In the genomic region with DNA sequence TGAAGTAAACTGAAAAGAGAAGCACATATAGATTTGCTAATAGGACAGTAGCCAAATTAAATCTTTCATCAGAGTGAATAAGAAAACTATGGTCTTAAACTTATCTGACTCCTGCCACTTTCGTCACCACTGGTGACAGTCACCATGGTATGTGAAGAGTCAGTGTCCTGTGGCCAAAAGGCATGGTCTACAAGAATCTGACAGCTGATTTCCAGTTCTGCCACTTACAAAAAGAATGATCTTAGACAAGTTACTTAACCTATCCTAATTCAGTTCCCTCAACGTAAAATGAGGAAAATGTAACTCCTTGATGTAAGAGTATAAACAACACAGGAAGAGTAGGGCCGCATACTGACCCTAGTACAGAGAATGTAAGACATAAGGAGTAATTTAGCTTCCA, we compare ENCODE assay signal across 20 cellular contexts.
DNase-seq lines count a peak whose midpoint lies in the region; ATAC-seq, FAIRE-seq and TF ChIP-seq lines count a peak whose summit lies in the region.
"Had no signal": no experiment of that assay in that cellular context is flagged by ENCODE, and none has a peak within 500 bp of the region (broad histone marks: within the 10 kb centered on the region; RNA-seq: fewer than 3 reads in every experiment).

No MANE protein-coding gene starts in this region.

- no peak overlapping the region for H2AK5ac ChIP-seq in trophoblast cell (ENCODE audit: low read length)

- H3K79me2 ChIP-seq in trophoblast cell (ENCODE audit: control insufficient read depth, insufficient read depth, low read length, poor library complexity): no peaks in the 10 kb centered on the region

- no peak overlapping the region for H3K4me2 ChIP-seq in trophoblast cell (ENCODE audit: low read length)

- H3K27ac ChIP-seq in dorsolateral prefrontal cortex: peak overlapping the region in 51 of 59 donors; percentile 0 to 86 (median 69)
- H3K27ac ChIP-seq in trophoblast cell (ENCODE audit: low read depth, low read length): no peak overlapping the region
- H3K27ac ChIP-seq in tibial artery: peak overlapping the region; percentile 78 to 82
- H3K27ac ChIP-seq: SK-N-MC had no signal

- no peak overlapping the region for H2BK5ac ChIP-seq in trophoblast cell (ENCODE audit: low read depth, low read length, poor library complexity)

- H3K4ac ChIP-seq in trophoblast cell (ENCODE audit: low read depth, low read length): no peak overlapping the region

- no peak overlapping the region for H3K18ac ChIP-seq in trophoblast cell (ENCODE audit: low read length)

- no CpG with 5 or more reads among the region's 3 CpGs for WGBS in trophoblast cell (ENCODE audit: extremely low coverage, insufficient coverage, insufficient read length)

- peaks cover 25% of the 10 kb centered on the region for H3K36me3 Mint-ChIP-seq in mesothelial cell of epicardium
- H3K36me3 Mint-ChIP-seq: CD8-positive, alpha-beta memory T cell had no signal

- no peak overlapping the region for H3K4me3 Mint-ChIP-seq in mesothelial cell of epicardium
- H3K4me3 Mint-ChIP-seq: activated naive CD8-positive, alpha-beta T cell treated with anti-CD3 and anti-CD28 coated beads, Interleukin-2, amount 50 U/mL, for 24 hours; activated T-helper 17 cell treated with anti-CD3 and anti-CD28 coated beads, Interleukin-2, amount 50 U/mL, for 72 hours; CD8-positive, alpha-beta memory T cell; central memory CD8-positive, alpha-beta T cell had no signal

- H3K9me3 ChIP-seq in trophoblast cell (ENCODE audit: insufficient read depth, low read depth, low read length) (no peaks in the 10 kb centered on the region), tibial artery (no peaks in the 10 kb centered on the region)

- H3K27me3 Mint-ChIP-seq in mesothelial cell of epicardium (ENCODE audit: low read depth): no peaks in the 10 kb centered on the region
- H3K27me3 Mint-ChIP-seq: activated naive CD8-positive, alpha-beta T cell treated with anti-CD3 and anti-CD28 coated beads, Interleukin-2, amount 50 U/mL, for 24 hours; activated T-helper 17 cell treated with anti-CD3 and anti-CD28 coated beads, Interleukin-2, amount 50 U/mL, for 72 hours; central memory CD8-positive, alpha-beta T cell had no signal

- H3K9ac ChIP-seq in trophoblast cell (ENCODE audit: low read length): no peak overlapping the region

- no peak overlapping the region for H2BK12ac ChIP-seq in trophoblast cell (ENCODE audit: low read length)

- H3K79me1 ChIP-seq in trophoblast cell (ENCODE audit: low read length): no peaks in the 10 kb centered on the region

- H4K91ac ChIP-seq in trophoblast cell (ENCODE audit: low read depth, low read length): no peak overlapping the region

- H3K36me3 ChIP-seq in trophoblast cell (ENCODE audit: control insufficient read depth in 1 of 2, insufficient read depth in 2 of 2, low read length in 2 of 2): no peaks in the 10 kb centered on the region
- H3K36me3 ChIP-seq in tibial artery: peaks cover 2 to 13% (median 3%) of the 10 kb centered on the region in 3 donors

- H3K9me3 Mint-ChIP-seq in mesothelial cell of epicardium: peaks cover 6% of the 10 kb centered on the region
- H3K9me3 Mint-ChIP-seq: activated T-helper 17 cell treated with anti-CD3 and anti-CD28 coated beads, Interleukin-2, amount 50 U/mL, for 72 hours had no signal

- H2BK120ac ChIP-seq in trophoblast cell (ENCODE audit: insufficient read depth, low read length, poor library complexity): no peak overlapping the region

- FAIRE-seq in HTR-8/SVneo (lab: Jason Lieb, UNC): peak; percentile 78
- FAIRE-seq: H1 had no signal

- no peak for ATAC-seq in GM21381 (IDR thresholded peaks at IDR 0.05; ENCODE audit: unreplicated experiment)
- no peak for ATAC-seq in GM18870 (IDR thresholded peaks at IDR 0.05; ENCODE audit: unreplicated experiment)
- ATAC-seq: activated naive CD8-positive, alpha-beta T cell treated with anti-CD3 and anti-CD28 coated beads, Interleukin-2, amount 50 U/mL, for 24 hours; activated T-helper 17 cell treated with anti-CD3 and anti-CD28 coated beads, Interleukin-2, amount 50 U/mL, for 72 hours; Panc1 had no signal

- H2AFZ ChIP-seq in trophoblast cell (ENCODE audit: insufficient read depth, low read length, poor library complexity): no peak overlapping the region

- H3K4me3 ChIP-seq in dorsolateral prefrontal cortex: peak overlapping the region in 2 of 59 donors; percentile 13 to 22
- H3K4me3 ChIP-seq in trophoblast cell (ENCODE audit: low read depth, low read length): no peak overlapping the region
- H3K4me3 ChIP-seq in tibial artery: no peak overlapping the region
- H3K4me3 ChIP-seq: SK-N-MC had no signal

- H3K27me3 ChIP-seq in dorsolateral prefrontal cortex (no peaks in the 10 kb centered on the region), trophoblast cell (ENCODE audit: insufficient read depth, low read length) (no peaks in the 10 kb centered on the region), tibial artery (no peaks in the 10 kb centered on the region)

- H3K27ac Mint-ChIP-seq in mesothelial cell of epicardium: no peak overlapping the region
- H3K27ac Mint-ChIP-seq: activated naive CD8-positive, alpha-beta T cell treated with anti-CD3 and anti-CD28 coated beads, Interleukin-2, amount 50 U/mL, for 24 hours; activated T-helper 17 cell treated with anti-CD3 and anti-CD28 coated beads, Interleukin-2, amount 50 U/mL, for 72 hours; CD8-positive, alpha-beta memory T cell had no signal

- H3K4me1 ChIP-seq in trophoblast cell (ENCODE audit: control insufficient read depth in 1 of 2, insufficient read depth in 2 of 2, low read length in 2 of 2) (no peaks in the 10 kb centered on the region), tibial artery (peaks cover 0 to 79% (median 25%) of the 10 kb centered on the region in 4 donors)

- no peak for DNase-seq in HTR-8/SVneo (ENCODE audit: insufficient read length, low spot score)
- no peak for DNase-seq in dorsolateral prefrontal cortex
- DNase-seq in trophoblast cell: peak; percentile 9 to 11
- no peak for DNase-seq in tibial artery
- DNase-seq in LoVo (ENCODE audit: low spot score): no peak
- DNase-seq in mesothelial cell of epicardium (ENCODE audit: low spot score in 2 of 2, unreplicated experiment in 2 of 2): no peak
- DNase-seq: activated naive CD8-positive, alpha-beta T cell treated with anti-CD3 and anti-CD28 coated beads, Interleukin-2, amount 50 U/mL, for 24 hours; CD8-positive, alpha-beta memory T cell; DND-41; left cardiac atrium; NCI-H1436; NCI-H774; stimulated activated CD4-positive, alpha-beta T cell treated with anti-CD3 and anti-CD28 coated beads, Interleukin-2, amount 100 ng/mL, for 48 hours had no signal

- intact Hi-C loops in dorsolateral prefrontal cortex (cut with DNase I) (no loop called here), tibial artery (cut with DNase I; ENCODE audit: low total_unique reads) (no loop called here)

- H3K23ac ChIP-seq in trophoblast cell (ENCODE audit: low read length): no peak overlapping the region

- TF ChIP-seq CTCF in dorsolateral prefrontal cortex (IDR thresholded peaks at IDR 0.05 in 54 of 56, conservative IDR thresholded peaks at IDR 0.05 in 2 of 56; ENCODE audit: low read depth in 1 of 56, partially characterized antibody in 56 of 56) (no peak), tibial artery (IDR thresholded peaks at IDR 0.05) (no peak), mesothelial cell of epicardium (IDR thresholded peaks at IDR 0.05; ENCODE audit: unreplicated experiment) (no peak)

- H4K12ac ChIP-seq in trophoblast cell (ENCODE audit: low read depth, low read length): no peak overlapping the region

- H3K4me1 Mint-ChIP-seq in mesothelial cell of epicardium: no peaks in the 10 kb centered on the region
- H3K4me1 Mint-ChIP-seq: activated T-helper 17 cell treated with anti-CD3 and anti-CD28 coated beads, Interleukin-2, amount 50 U/mL, for 72 hours; CD8-positive, alpha-beta memory T cell; central memory CD8-positive, alpha-beta T cell had no signal

- no peak overlapping the region for H3K14ac ChIP-seq in trophoblast cell (ENCODE audit: low read length)

- no peak overlapping the region for H4K8ac ChIP-seq in trophoblast cell (ENCODE audit: low read depth, low read length)

Comparison
In these comparisons a context has a peak if more than half of its experiments do, and no peak if none do; other contexts are left out.
1. DNase-seq: peak in trophoblast cell (2 of 2); none in HTR-8/SVneo (single experiment), dorsolateral prefrontal cortex (0 of 10), tibial artery (0 of 2), LoVo (single experiment) and mesothelial cell of epicardium (0 of 2).